Comparison of ENCODE assay signal across 28 cellular contexts in genomic region chr6:151143806-151144205, GRCh38.
"Had no signal": no experiment of that assay in that cellular context is flagged by ENCODE, and none has a peak within 500 bp of the region (broad histone marks: within the 10 kb centered on the region; RNA-seq: fewer than 3 reads in every experiment).

No MANE protein-coding gene starts in this region.

- ATAC-seq: activated CD8-positive, alpha-beta T cell treated with anti-CD3 and anti-CD28 coated beads, Interleukin-2, amount 10 ng/mL, durations not matched to agents 7 days and 5 days; effector memory CD8-positive, alpha-beta T cell; left lobe of liver; lower lobe of right lung; naive thymus-derived CD4-positive, alpha-beta T cell; psoas muscle; stimulated activated memory B cell treated with anti-CD40 and anti-IgM and Interleukin-4, amounts not matched to agents 10 μg/mL and 1 μg/mL and 100 μg/mL, for 72 hours had no signal

- H3K9me3 ChIP-seq: esophagus muscularis mucosa, lower lobe of right lung, neutrophil, ovary, psoas muscle, right atrium auricular region had no signal

- H3K4me3 Mint-ChIP-seq: activated CD8-positive, alpha-beta T cell treated with anti-CD3 and anti-CD28 coated beads, Interleukin-2, amount 10 ng/mL, durations not matched to agents 7 days and 5 days; activated naive CD4-positive, alpha-beta T cell treated with anti-CD3 and anti-CD28 coated beads, Interleukin-2, amount 50 U/mL, for 24 hours; activated T-helper 1 cell treated with anti-CD3 and anti-CD28 coated beads, Interleukin-12 subunit alpha, Interleukin-12 subunit beta, Interleukin-2, Interleukin-4 antibody, amounts not matched to agents 30 ng/mL and 10 ng/mL and 1 ng/mL, durations not matched to agents 14 hours and 24 hours and 36 hours; brain; effector memory CD8-positive, alpha-beta T cell; immature natural killer cell; naive thymus-derived CD4-positive, alpha-beta T cell; stimulated activated memory B cell treated with anti-CD40 and anti-IgM and Interleukin-4, amounts not matched to agents 10 μg/mL and 1 μg/mL and 100 μg/mL, for 72 hours had no signal

- H3K9me3 Mint-ChIP-seq: activated T-helper 1 cell treated with anti-CD3 and anti-CD28 coated beads, Interleukin-12 subunit alpha, Interleukin-12 subunit beta, Interleukin-2, Interleukin-4 antibody, amounts not matched to agents 30 ng/mL and 10 ng/mL and 1 ng/mL, durations not matched to agents 14 hours and 24 hours and 36 hours; effector memory CD8-positive, alpha-beta T cell; immature natural killer cell had no signal

- H3K36me3 Mint-ChIP-seq: activated naive CD4-positive, alpha-beta T cell treated with anti-CD3 and anti-CD28 coated beads, Interleukin-2, amount 50 U/mL, for 24 hours; immature natural killer cell; naive thymus-derived CD4-positive, alpha-beta T cell; stimulated activated memory B cell treated with anti-CD40 and anti-IgM and Interleukin-4, amounts not matched to agents 10 μg/mL and 1 μg/mL and 100 μg/mL, for 72 hours had no signal

- H3K4me1 ChIP-seq: psoas muscle had no signal

- DNase-seq: activated CD4-positive, alpha-beta T cell treated with anti-CD3 and anti-CD28 coated beads for 1 hour; activated CD4-positive, alpha-beta T cell treated with anti-CD3 and anti-CD28 coated beads, Interleukin-2, amount 50 U/mL, for 1 hour; activated CD8-positive, alpha-beta T cell treated with anti-CD3 and anti-CD28 coated beads, Interleukin-2, amount 10 ng/mL, durations not matched to agents 7 days and 5 days; activated gamma-delta T cell treated with Interleukin-2 at 50 U/mL for 16 hours; anterior cingulate cortex; caudate nucleus; effector memory CD8-positive, alpha-beta T cell; glutamatergic neuron; immature natural killer cell; lower lobe of right lung; mesendoderm; naive thymus-derived CD4-positive, alpha-beta T cell; ovary; psoas muscle; stimulated activated CD4-positive, alpha-beta T cell treated with anti-CD3 and anti-CD28 coated beads, Interleukin-2, amount 100 ng/mL, for 24 hours had no signal

- H3K27ac ChIP-seq: dorsolateral prefrontal cortex, esophagus muscularis mucosa, hepatocyte, lower lobe of right lung, neutrophil, ovary, psoas muscle, right atrium auricular region had no signal

- H3K79me2 ChIP-seq: hepatocyte had no signal

- H3K27me3 ChIP-seq: esophagus muscularis mucosa, hepatocyte, neutrophil, ovary, right atrium auricular region had no signal

- H3K4me2 ChIP-seq: hepatocyte had no signal

- H3K36me3 ChIP-seq: esophagus muscularis mucosa, lower lobe of right lung, neutrophil, ovary, right atrium auricular region had no signal

- H2AFZ ChIP-seq: hepatocyte had no signal

- H3K4me1 Mint-ChIP-seq: activated naive CD4-positive, alpha-beta T cell treated with anti-CD3 and anti-CD28 coated beads, Interleukin-2, amount 50 U/mL, for 24 hours; immature natural killer cell; naive thymus-derived CD4-positive, alpha-beta T cell; stimulated activated memory B cell treated with anti-CD40 and anti-IgM and Interleukin-4, amounts not matched to agents 10 μg/mL and 1 μg/mL and 100 μg/mL, for 72 hours had no signal

- H3K4me3 ChIP-seq: dorsolateral prefrontal cortex, esophagus muscularis mucosa, hepatocyte, lower lobe of right lung, ovary, psoas muscle, right atrium auricular region had no signal

- FAIRE-seq: colon, frontal cortex, TTC549 had no signal

- H3K27ac Mint-ChIP-seq: activated CD8-positive, alpha-beta T cell treated with anti-CD3 and anti-CD28 coated beads, Interleukin-2, amount 10 ng/mL, durations not matched to agents 7 days and 5 days; activated naive CD4-positive, alpha-beta T cell treated with anti-CD3 and anti-CD28 coated beads, Interleukin-2, amount 50 U/mL, for 24 hours; activated T-helper 1 cell treated with anti-CD3 and anti-CD28 coated beads, Interleukin-12 subunit alpha, Interleukin-12 subunit beta, Interleukin-2, Interleukin-4 antibody, amounts not matched to agents 30 ng/mL and 10 ng/mL and 1 ng/mL, durations not matched to agents 14 hours and 24 hours and 36 hours; effector memory CD8-positive, alpha-beta T cell; immature natural killer cell; naive thymus-derived CD4-positive, alpha-beta T cell; stimulated activated memory B cell treated with anti-CD40 and anti-IgM and Interleukin-4, amounts not matched to agents 10 μg/mL and 1 μg/mL and 100 μg/mL, for 72 hours had no signal
